In the genomic region with DNA sequence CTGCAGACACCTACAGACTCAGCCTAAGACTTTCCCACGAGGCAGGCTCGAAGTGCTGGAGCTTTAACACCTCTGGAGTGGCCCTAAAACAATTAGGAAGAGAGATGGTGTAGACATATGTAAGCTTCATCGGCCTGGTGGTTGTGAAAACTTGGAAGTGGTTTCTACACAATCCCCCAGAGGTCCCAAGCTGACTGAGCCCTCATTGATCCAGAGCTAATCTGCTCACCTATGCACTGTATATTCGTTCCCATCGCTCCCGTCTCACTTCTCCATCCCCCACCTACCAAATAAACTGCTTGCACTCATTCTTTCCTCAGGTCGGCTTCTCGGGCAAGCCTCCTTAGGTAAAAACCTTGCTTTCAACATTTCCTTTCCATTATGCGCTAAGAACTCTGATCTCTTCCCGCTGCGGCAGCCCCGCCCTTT, we compare ENCODE assay signal across 7 cellular contexts. TPM values are rescaled to one million over a fixed set of nuclear protein-coding genes. Genes with fewer than 3 reads are reported as not detected.
A peak's percentile ranks its signal among the peaks of the same experiment; 100 is the strongest.
DNase-seq lines count a peak whose midpoint lies in the region; ATAC-seq and TF ChIP-seq lines count a peak whose summit lies in the region.

No MANE protein-coding gene starts in this region.

- H3K27ac ChIP-seq in PC-9, result peak overlapping the region; percentile 80
- H3K27ac ChIP-seq in spleen, result peak overlapping the region; percentile 90 to 96 (median 93)

- CTCF ChIA-PET in PC-9 (lab: Charles Lee), result no interaction called here

- H4K20me1 ChIP-seq in PC-9 (ENCODE audit: insufficient read depth), result no peaks in the 10 kb centered on the region

- H3K36me3 ChIP-seq in PC-9 (ENCODE audit: low read depth) (peaks cover 4% of the 10 kb centered on the region), spleen (peaks cover 2 to 42% (median 6%) of the 10 kb centered on the region in 6 donors)

- H3K9me2 ChIP-seq in PC-9 (ENCODE audit: insufficient read depth), result no peaks in the 10 kb centered on the region

- no peak for DNase-seq in PC-9
- no peak for DNase-seq in left cardiac atrium
- DNase-seq in spleen, result no peak
- no peak for DNase-seq in activated naive CD4-positive, alpha-beta T cell treated with Interleukin-2 at 50 U/mL for 16 hours
- DNase-seq in erythroblast (lab: John Stamatoyannopoulos, UW), result no peak
- DNase-seq in mucosa of gallbladder (ENCODE audit: low spot score), result no peak

- H2AFZ ChIP-seq in PC-9, result peak overlapping the region; percentile 99

- ATAC-seq in GM21619 (IDR thresholded peaks at IDR 0.05; ENCODE audit: unreplicated experiment) (peak; percentile 23), left cardiac atrium (peak; percentile 13 to 25)

- H3F3A ChIP-seq in PC-9 (ENCODE audit: insufficient read depth, low read depth), result no peaks in the 10 kb centered on the region

- no peak for TF ChIP-seq POLR2A in spleen (IDR thresholded peaks at IDR 0.05)
- TF ChIP-seq POLR2A in erythroblast (IDR thresholded peaks at IDR 0.05; ENCODE audit: low read length), result no peak

- no peaks in the 10 kb centered on the region for H3K4me1 ChIP-seq in PC-9 (replicated peaks; ENCODE audit: insufficient read depth)
- H3K4me1 ChIP-seq in spleen, result peaks cover 10 to 23% (median 15%) of the 10 kb centered on the region in 6 donors

- TF ChIP-seq CTCF in PC-9 (conservative IDR thresholded peaks at IDR 0.05) (no peak), spleen (IDR thresholded peaks at IDR 0.05 in 8 of 11, conservative IDR thresholded peaks at IDR 0.05 in 3 of 11) (no peak)

- WGBS in spleen, 5 donors, result 4 to 7% (median 7%) methylated on average over 12 of the region's 12 CpGs

- BruUV-seq in PC-9 (replicated peaks; lab: Mats Ljungman, UMichigan), result no TSS peak

- H3K27me3 ChIP-seq in PC-9 (ENCODE audit: insufficient read depth, low read depth) (no peaks in the 10 kb centered on the region), spleen (replicated peaks in 1 of 7) (no peaks in the 10 kb centered on the region)

- H3K4me3 ChIP-seq in PC-9 (peak overlapping the region; percentile 86), spleen (peak overlapping the region; percentile 46 to 84 (median 68))

- intact Hi-C loops in PC-9 (cut with micrococcal nuclease; ENCODE audit: unreplicated experiment) (loop anchor here (2.0 kb wide), 1 partner anchor 89 kb away; a partner anchor contains a TSS), left cardiac atrium (cut with DNase I) (no loop called here), spleen (cut with DNase I; ENCODE audit: low total_unique reads) (no loop called here)

- peak overlapping the region; percentile 80 for H3K4me2 ChIP-seq in PC-9

- H3K9me3 ChIP-seq in PC-9 (ENCODE audit: insufficient read depth, low read depth) (0 out of 2 replicates have a peak, but pooled peaks cover 15% of the 10 kb centered on the region), spleen (peaks cover 2 to 90% (median 68%) of the 10 kb centered on the region in 8 donors)

- POLR2A ChIA-PET in PC-9 (lab: Charles Lee; ENCODE audit: unreplicated experiment), result interaction anchor here (0.5 to 0.7 kb wide), 4 partner anchors 143 to 1453 kb away, joined by 3 to 4 read pairs (median 3); a partner anchor contains a TSS

- H3K79me2 ChIP-seq in PC-9 (ENCODE audit: low read depth), result no peaks in the 10 kb centered on the region

RNA-seq across cellular contexts. Expression of a gene that starts 0.8 kb away (rescaled TPM):
- total RNA-seq in PC-9 (2021), result 5.2 and 7.2 TPM in 2 replicates
- 1 to 10 TPM; 5.1 to 6.3 TPM for total RNA-seq in left cardiac atrium
- 1 to 10 TPM; 4.4 to 8.5 (median 7.6) TPM for total RNA-seq in spleen
- 1 to 10 TPM; 2.2 to 2.3 (median 2.3) TPM for polyA plus RNA-seq in spleen
- total RNA-seq in mucosa of gallbladder, result 10.8 TPM

RNA-seq across cellular contexts. Expression of a gene that starts 36.8 kb away (rescaled TPM):
- total RNA-seq in PC-9 (2021) (2.5 and 3.6 TPM in 2 replicates), left cardiac atrium (1 to 10 TPM; 6.3 to 6.5 TPM), spleen (10 to 100 TPM in 2 of 7 donors, 1 to 10 TPM in 5; 4.4 to 14.7 (median 8.3) TPM), mucosa of gallbladder (7.7 TPM)
- polyA plus RNA-seq in spleen, result 1 to 10 TPM; 1.3 to 1.6 (median 1.6) TPM

RNA-seq across cellular contexts. Expression of a gene that starts 38.7 kb away (rescaled TPM):
- total RNA-seq in PC-9 (2021), result 1.5 and 3.3 TPM in 2 replicates
- total RNA-seq in left cardiac atrium, result 1 to 10 TPM; 6.1 to 6.8 TPM
- 1 to 10 TPM; 5.4 to 7.8 (median 7.0) TPM for total RNA-seq in spleen
- 1 to 10 TPM; 2.7 to 2.9 (median 2.8) TPM for polyA plus RNA-seq in spleen
- total RNA-seq in mucosa of gallbladder, result 7.0 TPM
